ENCODE assay signal across 16 cellular contexts in genomic region chr9:70488793-70489105, GRCh38.
DNase-seq lines count a peak whose midpoint lies in the region; ATAC-seq and TF ChIP-seq lines count a peak whose summit lies in the region.
"Had no signal": no experiment of that assay in that cellular context is flagged by ENCODE, and none has a peak within 500 bp of the region (broad histone marks: within the 10 kb centered on the region; RNA-seq: fewer than 3 reads in every experiment).

No MANE protein-coding gene starts in this region.

- no peaks in the 10 kb centered on the region for H3K27me3 ChIP-seq in left ventricle myocardium inferior (ENCODE audit: low read depth)
- H3K27me3 ChIP-seq in esophagus squamous epithelium, result no peaks in the 10 kb centered on the region
- no peaks in the 10 kb centered on the region for H3K27me3 ChIP-seq in psoas muscle (ENCODE audit: insufficient read depth in 3 of 3, low read length in 2 of 3)
- H3K27me3 ChIP-seq in uterus, result no peaks in the 10 kb centered on the region
- H3K27me3 ChIP-seq: brain microvascular endothelial cell, MG63 had no signal

- H3K4me1 ChIP-seq in left ventricle myocardium inferior (peaks cover 85% of the 10 kb centered on the region), esophagus squamous epithelium (peaks cover 14 to 71% (median 40%) of the 10 kb centered on the region in 3 donors), psoas muscle (peaks cover 60% of the 10 kb centered on the region), uterus (peaks cover 1 to 23% of the 10 kb centered on the region in 2 donors)

- intact Hi-C loops in left ventricle myocardium inferior (cut with micrococcal nuclease), result loop anchor here (10.0 kb wide), 1 partner anchor 134 kb away; no protein-coding TSS in a partner anchor
- intact Hi-C loops in left cardiac atrium (cut with DNase I), result loop anchor here (5.0 to 10.0 kb wide), 2 partner anchors 99 to 134 kb away; no protein-coding TSS in a partner anchor
- intact Hi-C loops in esophagus squamous epithelium (cut with DNase I), result no loop called here
- intact Hi-C loops in psoas muscle (cut with DNase I), result loop anchor here (5.0 to 10.0 kb wide), 2 partner anchors 114 to 224 kb away; no protein-coding TSS in a partner anchor
- intact Hi-C loops in uterus (cut with DNase I; ENCODE audit: low total_unique reads), result loop anchor here (5.0 kb wide), 1 partner anchor 99 kb away; no protein-coding TSS in a partner anchor

- TF ChIP-seq POLR2A in esophagus squamous epithelium (IDR thresholded peaks at IDR 0.05) (no peak), uterus (IDR thresholded peaks at IDR 0.05) (no peak)

- H3K4me3 ChIP-seq in left ventricle myocardium inferior (no peak overlapping the region), esophagus squamous epithelium (no peak overlapping the region), psoas muscle (no peak overlapping the region), uterus (no peak overlapping the region)
- H3K4me3 ChIP-seq: MG63 had no signal

- H3K36me3 ChIP-seq in left ventricle myocardium inferior (no peaks in the 10 kb centered on the region), esophagus squamous epithelium (no peaks in the 10 kb centered on the region), psoas muscle (ENCODE audit: insufficient read depth in 1 of 2, low read depth in 1 of 2) (no peaks in the 10 kb centered on the region), uterus (no peaks in the 10 kb centered on the region)
- H3K36me3 ChIP-seq: brain microvascular endothelial cell, MG63 had no signal

- no peak for TF ChIP-seq CTCF in left ventricle myocardium inferior (IDR thresholded peaks at IDR 0.05; ENCODE audit: borderline replicate concordance)
- TF ChIP-seq CTCF in esophagus squamous epithelium (IDR thresholded peaks at IDR 0.05), result no peak
- TF ChIP-seq CTCF in psoas muscle (IDR thresholded peaks at IDR 0.05), result no peak
- TF ChIP-seq CTCF in uterus (IDR thresholded peaks at IDR 0.05), result no peak

- H3K27ac ChIP-seq in left ventricle myocardium inferior (replicated peaks) (peak overlapping the region; percentile 53), esophagus squamous epithelium (peak overlapping the region; percentile 33 to 61 (median 58)), psoas muscle (peak overlapping the region; percentile 30), uterus (peak overlapping the region; percentile 70 to 77)
- H3K27ac ChIP-seq: brain microvascular endothelial cell had no signal

- ATAC-seq in left cardiac atrium (no peak), psoas muscle (peak in 2 of 4 donors; percentile 36 to 39), GM19328 (IDR thresholded peaks at IDR 0.05; ENCODE audit: unreplicated experiment) (no peak)
- ATAC-seq: activated CD4-positive, CD25-positive, alpha-beta regulatory T cell treated with anti-CD3 and anti-CD28 coated beads, Interleukin-2, amount 50 U/mL, for 24 hours had no signal

- DNase-seq in left ventricle myocardium inferior (no peak), left cardiac atrium (no peak), esophagus squamous epithelium (lab: John Stamatoyannopoulos, UW) (no peak), psoas muscle (no peak), uterus (peak in 1 of 2 donors; percentile 43), amygdala (lab: John Stamatoyannopoulos, UW) (no peak), GF-D8 (lab: John Stamatoyannopoulos, UW) (no peak)
- DNase-seq: activated T-cell treated with anti-CD3 and anti-CD28 coated beads, Interleukin-2, amount 50 U/mL, for 48 hours; brain microvascular endothelial cell; C1 segment of cervical spinal cord; MG63; NCI-H146; NCI-H82; stimulated activated CD4-positive, alpha-beta T cell treated with anti-CD3 and anti-CD28 coated beads, Interleukin-2, amount 100 ng/mL, for 24 hours had no signal

- 10 to 20% methylated on average over 3 of the region's 3 CpGs for WGBS in esophagus squamous epithelium, 2 donors
- WGBS in psoas muscle, 3 donors, result 4 to 10% (median 7%) methylated on average over 3 of the region's 3 CpGs

- no peaks in the 10 kb centered on the region for H3K9me3 ChIP-seq in left ventricle myocardium inferior (replicated peaks)
- H3K9me3 ChIP-seq in esophagus squamous epithelium, result no peaks in the 10 kb centered on the region
- no peaks in the 10 kb centered on the region for H3K9me3 ChIP-seq in psoas muscle
- H3K9me3 ChIP-seq in uterus, result no peaks in the 10 kb centered on the region
- H3K9me3 ChIP-seq: MG63 had no signal
